17 cellular contexts compared by ENCODE assay signal in genomic region chr10:130558778-130559177, GRCh38.
DNase-seq lines count a peak whose midpoint lies in the region; ATAC-seq and TF ChIP-seq lines count a peak whose summit lies in the region.
"Had no signal": no experiment of that assay in that cellular context is flagged by ENCODE, and none has a peak within 500 bp of the region (broad histone marks: within the 10 kb centered on the region; RNA-seq: fewer than 3 reads in every experiment).

No MANE protein-coding gene starts in this region.

- WGBS in H9 (ENCODE audit: extremely low coverage, insufficient read length, low lambda C conversion rate) = no CpG with 5 or more reads among the region's 4 CpGs

- no peak overlapping the region for H2AK5ac ChIP-seq in H9 (ENCODE audit: insufficient read length, low read length)

- H3K4me1 Mint-ChIP-seq in H9 (0 out of 4 replicates have a peak, but pooled peaks cover 0 to 2% of the 10 kb centered on the region in 2 experiments), nephron progenitor cell (peaks cover 43% of the 10 kb centered on the region), Calu3 (ENCODE audit: low read depth, unreplicated experiment) (no peaks in the 10 kb centered on the region)
- H3K4me1 Mint-ChIP-seq: CD14-positive monocyte; CD4-positive, alpha-beta memory T cell had no signal

- H3K27ac Mint-ChIP-seq in H9 (no peak overlapping the region), nephron progenitor cell (peak overlapping the region; percentile 57), Calu3 (ENCODE audit: unreplicated experiment) (no peak overlapping the region)
- H3K27ac Mint-ChIP-seq: CD4-positive, alpha-beta memory T cell had no signal

- H3K4me2 ChIP-seq in BLaER1 treated with 17β-estradiol and CSF1 and Interleukin-3, amounts not matched to agents 10 nM and 100 nM = peak overlapping the region in 6 of 11 experiments; percentile 38 to 74 (median 71); a peak in 8 of 22 replicates
- no peak overlapping the region for H3K4me2 ChIP-seq in H9 (ENCODE audit: insufficient read depth, insufficient read length, low read length)

- H2BK120ac ChIP-seq in H9 (ENCODE audit: low read depth, low read length, poor library complexity, severe bottlenecking) = no peak overlapping the region

- no peak overlapping the region for H3K4me3 Mint-ChIP-seq in H9
- no peak overlapping the region for H3K4me3 Mint-ChIP-seq in nephron progenitor cell
- no peak overlapping the region for H3K4me3 Mint-ChIP-seq in Calu3 (ENCODE audit: low read depth, unreplicated experiment)
- H3K4me3 Mint-ChIP-seq: CD14-positive monocyte; CD4-positive, alpha-beta memory T cell had no signal

- no peak overlapping the region for H2AFZ ChIP-seq in H9 (ENCODE audit: low read length)
- H2AFZ ChIP-seq: GM23248 had no signal

- CTCF ChIA-PET in Calu3 (lab: Charles Lee) = no interaction called here

- H3K27me3 ChIP-seq in BLaER1 treated with 17β-estradiol and CSF1 and Interleukin-3, amounts not matched to agents 10 nM and 100 nM = no peaks in the 10 kb centered on the region
- H3K27me3 ChIP-seq in H9 (ENCODE audit: insufficient read depth, low read length) = no peaks in the 10 kb centered on the region
- H3K27me3 ChIP-seq: BE2C had no signal

- no peak overlapping the region for H2BK5ac ChIP-seq in H9 (ENCODE audit: insufficient read length, low read length)

- intact Hi-C loops in Calu3 (cut with micrococcal nuclease; ENCODE audit: unreplicated experiment) = no loop called here

- H3K36me3 ChIP-seq in BLaER1 treated with 17β-estradiol and CSF1 and Interleukin-3, amounts not matched to agents 10 nM and 100 nM = no peaks in the 10 kb centered on the region
- H3K36me3 ChIP-seq: BE2C had no signal

- no peak for TF ChIP-seq CTCF in H9 (conservative IDR thresholded peaks at IDR 0.05)
- no peak for TF ChIP-seq CTCF in nephron progenitor cell (IDR thresholded peaks at IDR 0.05)
- TF ChIP-seq CTCF in Calu3 (IDR thresholded peaks at IDR 0.05; ENCODE audit: unreplicated experiment) = no peak

- H3K27me3 Mint-ChIP-seq in H9 (ENCODE audit: low read depth) = peaks cover 13% of the 10 kb centered on the region
- H3K27me3 Mint-ChIP-seq in nephron progenitor cell (ENCODE audit: low read depth, poor library complexity) = peaks cover 21% of the 10 kb centered on the region
- H3K27me3 Mint-ChIP-seq in Calu3 (ENCODE audit: unreplicated experiment) = no peaks in the 10 kb centered on the region
- H3K27me3 Mint-ChIP-seq: CD4-positive, alpha-beta memory T cell had no signal

- peaks cover 0 to 100% (median 52%) of the 10 kb centered on the region in 10 experiments; a peak in 14 of 20 replicates for H3K4me1 ChIP-seq in BLaER1 treated with 17β-estradiol and CSF1 and Interleukin-3, amounts not matched to agents 10 nM and 100 nM
- no peaks in the 10 kb centered on the region for H3K4me1 ChIP-seq in H9 (ENCODE audit: insufficient read depth, low read length)
- H3K4me1 ChIP-seq: BE2C had no signal

- no peak overlapping the region for H2BK12ac ChIP-seq in H9 (ENCODE audit: insufficient read length, low read depth, low read length)

- H3K23ac ChIP-seq in H9 (ENCODE audit: insufficient read length, low read depth, low read length) = no peak overlapping the region

- H3K4me3 ChIP-seq in BLaER1 treated with 17β-estradiol and CSF1 and Interleukin-3, amounts not matched to agents 10 nM and 100 nM = no peak overlapping the region
- H3K4me3 ChIP-seq: GM12878, GM23248 had no signal

- ATAC-seq in GM19351 (IDR thresholded peaks at IDR 0.05; ENCODE audit: unreplicated experiment) (no peak), GM21786 (IDR thresholded peaks at IDR 0.05; ENCODE audit: unreplicated experiment) (no peak)
- ATAC-seq: GM12878 had no signal

- no peaks in the 10 kb centered on the region for H3K9me3 ChIP-seq in BLaER1 treated with 17β-estradiol and CSF1 and Interleukin-3, amounts not matched to agents 10 nM and 100 nM (replicated peaks in 1 of 11)
- no peaks in the 10 kb centered on the region for H3K9me3 ChIP-seq in H9 (ENCODE audit: control insufficient read depth, low read depth, low read length)
- H3K9me3 ChIP-seq: BE2C had no signal

- DNase-seq in H9 = peak; percentile 11
- peak; percentile 13 for DNase-seq in ecto neural progenitor cell (ENCODE audit: low spot score)
- no peak for DNase-seq in nephron progenitor cell
- DNase-seq in activated CD8-positive, alpha-beta memory T cell treated with anti-CD3 and anti-CD28 coated beads, Interleukin-2, amount 50 U/mL, for 48 hours = no peak
- DNase-seq in Calu3 = no peak
- DNase-seq: ACHN; BE2C; CD4-positive, alpha-beta memory T cell; DMS79 treated with DMSO at 0.1 percent for 48 hours; GM23248; HCEC 1CT; KG1 had no signal

- no peak overlapping the region for H3K4ac ChIP-seq in H9 (ENCODE audit: low read depth, low read length)

- no peak overlapping the region for H4K5ac ChIP-seq in H9 (ENCODE audit: insufficient read length, low read depth, low read length)

- H4K20me1 ChIP-seq in BLaER1 treated with 17β-estradiol and CSF1 and Interleukin-3, amounts not matched to agents 10 nM and 100 nM = no peaks in the 10 kb centered on the region
- no peaks in the 10 kb centered on the region for H4K20me1 ChIP-seq in H9 (ENCODE audit: control insufficient read depth, insufficient read depth, insufficient read length)

- no peak overlapping the region for H3K27ac ChIP-seq in BLaER1 treated with 17β-estradiol and CSF1 and Interleukin-3, amounts not matched to agents 10 nM and 100 nM
- no peak overlapping the region for H3K27ac ChIP-seq in H9 (ENCODE audit: insufficient read length, low read depth, low read length)
- H3K27ac ChIP-seq: GM23248 had no signal

- H2BK20ac ChIP-seq in H9 (ENCODE audit: low read depth, low read length, poor library complexity, severe bottlenecking) = no peak overlapping the region

- H3K14ac ChIP-seq in H9 (ENCODE audit: insufficient read depth, low read length) = no peak overlapping the region

- no peak overlapping the region for H3K18ac ChIP-seq in H9 (ENCODE audit: insufficient read length, low read depth, low read length)

- no peak overlapping the region for H3K9ac ChIP-seq in BLaER1 treated with 17β-estradiol and CSF1 and Interleukin-3, amounts not matched to agents 10 nM and 100 nM
- H3K9ac ChIP-seq in H9 (ENCODE audit: extremely low read depth, insufficient read length, low read length) = no peak overlapping the region
- H3K9ac ChIP-seq: GM23248 had no signal

- H3T11ph ChIP-seq in H9 (ENCODE audit: low read length) = no peak overlapping the region

- H3K9me3 Mint-ChIP-seq in H9 (no peaks in the 10 kb centered on the region; a peak in 1 of 5 replicates), nephron progenitor cell (peaks cover 17% of the 10 kb centered on the region), Calu3 (ENCODE audit: low read depth, unreplicated experiment) (peaks cover 9% of the 10 kb centered on the region)

- no peak overlapping the region for H2BK15ac ChIP-seq in H9 (ENCODE audit: low read depth, low read length)

- BruUV-seq in Calu3 (replicated peaks; lab: Mats Ljungman, UMichigan) = no TSS peak

- H3K79me2 ChIP-seq in H9 (ENCODE audit: insufficient read depth, low read length) = no peaks in the 10 kb centered on the region

- no peaks in the 10 kb centered on the region for H3K36me3 Mint-ChIP-seq in H9 (ENCODE audit: insufficient read depth in 1 of 3, low read depth in 3 of 3)
- no peaks in the 10 kb centered on the region for H3K36me3 Mint-ChIP-seq in nephron progenitor cell (ENCODE audit: low read depth)
- H3K36me3 Mint-ChIP-seq in Calu3 (ENCODE audit: insufficient read depth, unreplicated experiment) = no peaks in the 10 kb centered on the region
- H3K36me3 Mint-ChIP-seq: CD14-positive monocyte; CD4-positive, alpha-beta memory T cell had no signal

- H3K23me2 ChIP-seq in H9 (ENCODE audit: insufficient read length, low read depth, low read length, poor library complexity, severe bottlenecking) = no peaks in the 10 kb centered on the region

- no peak overlapping the region for H4K91ac ChIP-seq in H9 (ENCODE audit: insufficient read length, low read depth, low read length)

- H3K79me1 ChIP-seq in H9 (ENCODE audit: insufficient read depth, low read depth, low read length, poor library complexity, severe bottlenecking) = no peaks in the 10 kb centered on the region

- H3K56ac ChIP-seq in H9 (ENCODE audit: insufficient read length, low read depth, low read length) = no peak overlapping the region

- no peak overlapping the region for H4K8ac ChIP-seq in H9 (replicated peaks; ENCODE audit: insufficient read length, low read depth, low read length)

Comparison
In these comparisons a context has a peak if more than half of its experiments do, and no peak if none do; other contexts are left out.
1. DNase-seq: peak in H9 (single experiment) and ecto neural progenitor cell (single experiment); none in nephron progenitor cell (single experiment), activated CD8-positive, alpha-beta memory T cell treated with anti-CD3 and anti-CD28 coated beads, Interleukin-2, amount 50 U/mL, for 48 hours (single experiment) and Calu3 (single experiment).